8 cellular contexts compared by ENCODE assay signal in genomic region chr2:216114476-216115223, GRCh38. TPM values are rescaled to one million over a fixed set of nuclear protein-coding genes. Genes with fewer than 3 reads are reported as not detected.
DNase-seq lines count a peak whose midpoint lies in the region; ATAC-seq, FAIRE-seq and TF ChIP-seq lines count a peak whose summit lies in the region.

No MANE protein-coding gene starts in this region.

- H4K5ac ChIP-seq in IMR-90 (ENCODE audit: low read depth, low read length) = peak overlapping the region; percentile 100

- dilution Hi-C loops in IMR-90 (cut with HindIII; ENCODE audit: low sequenced_read_pairs, unreplicated experiment) = no loop called here

- ATAC-seq in GM21423 (IDR thresholded peaks at IDR 0.05; ENCODE audit: unreplicated experiment) (peak; percentile 53), IMR-90 (ENCODE audit: low read depth) (peak; percentile 81), mucosa of descending colon (peak; percentile 98)

- H3K27ac ChIP-seq in IMR-90 (ENCODE audit: insufficient read depth, low read length) (peak overlapping the region; percentile 84), OCI-LY3 (ENCODE audit: low read length) (peak overlapping the region; percentile 91), epithelial cell of prostate (peak overlapping the region; percentile 59)

- DNase-seq in D721Med (ENCODE audit: insufficient read length, low spot score) = peak; percentile 29
- DNase-seq in IMR-90 = peak; percentile 99
- DNase-seq in activated T-cell treated with anti-CD3 and anti-CD28 coated beads for 4 hours = peak; percentile 98
- DNase-seq in epithelial cell of prostate (ENCODE audit: low read depth, low spot score) = peak; percentile 92
- peak; percentile 96 to 100 (median 97) for DNase-seq in mucosa of descending colon
- peak; percentile 92 to 95 for DNase-seq in stimulated activated CD8-positive, alpha-beta memory T cell treated with anti-CD3 and anti-CD28 coated beads, Interleukin-4, amount 100 ng/mL, for 1 hour (ENCODE audit: low read depth in 2 of 2, low spot score in 1 of 2)

- H3K9ac ChIP-seq in IMR-90 (ENCODE audit: low read depth, low read length) (peak overlapping the region; percentile 72), OCI-LY3 (ENCODE audit: low read length) (peak overlapping the region; percentile 76)

- peak overlapping the region; percentile 99 for H3K4ac ChIP-seq in IMR-90 (ENCODE audit: low read depth, low read length)

- peak; percentile 80 for FAIRE-seq in D721Med (lab: Jason Lieb, UNC)

- 3% methylated on average over 7 of the region's 28 CpGs; no CpG with 5 or more reads in 1 of the 2 experiments for WGBS in IMR-90 (ENCODE audit: extremely low coverage in 2 of 2, insufficient read length in 1 of 2), 2 experiments

- H2BK15ac ChIP-seq in IMR-90 (ENCODE audit: low read depth, low read length) = peak overlapping the region; percentile 54; the same call in 1 of the 3 replicates

- H3K27me3 ChIP-seq in IMR-90 (ENCODE audit: control insufficient read depth, insufficient read depth, low read length) (no peaks in the 10 kb centered on the region), OCI-LY3 (ENCODE audit: low read depth, low read length) (no peaks in the 10 kb centered on the region)

- H3K4me1 ChIP-seq in IMR-90 (ENCODE audit: control insufficient read depth, insufficient read depth, low read length) (peaks cover 14% of the 10 kb centered on the region), OCI-LY3 (ENCODE audit: low read length) (peaks cover 50% of the 10 kb centered on the region), mucosa of descending colon (ENCODE audit: low read depth) (peaks cover 19% of the 10 kb centered on the region)

- peak overlapping the region; percentile 73 for H3K18ac ChIP-seq in IMR-90 (ENCODE audit: low read depth, low read length)

- CTCF ChIA-PET in IMR-90 (lab: Yijun Ruan, JAX) = interaction anchor here (0.6 to 1.6 kb wide), 4 partner anchors 12 to 39 kb away, joined by 3 to 4 read pairs (median 4); no protein-coding TSS in a partner anchor

- peak overlapping the region; percentile 38 for H2BK120ac ChIP-seq in IMR-90 (ENCODE audit: low read depth, low read length)

- intact Hi-C loops in IMR-90 (cut with micrococcal nuclease) (no loop called here), mucosa of descending colon (cut with DNase I, micrococcal nuclease) (no loop called here)

- peak overlapping the region; percentile 92 for H4K91ac ChIP-seq in IMR-90 (ENCODE audit: insufficient read depth, low read depth, low read length)

- H3K36me3 ChIP-seq in IMR-90 (ENCODE audit: control insufficient read depth, insufficient read depth, low read length) (peaks cover 33% of the 10 kb centered on the region), OCI-LY3 (replicated peaks; ENCODE audit: low read depth, low read length) (peaks cover 76% of the 10 kb centered on the region), mucosa of descending colon (ENCODE audit: low read depth) (no peaks in the 10 kb centered on the region)

- H2BK20ac ChIP-seq in IMR-90 (ENCODE audit: low read depth, low read length) = 0 out of 2 replicates have a peak overlapping the region, but pooled peaks have one; percentile 65

- H3K4me3 ChIP-seq in IMR-90 (ENCODE audit: insufficient read depth, low read depth, low read length) (peak overlapping the region; percentile 41), OCI-LY3 (ENCODE audit: low read length) (peak overlapping the region; percentile 84), mucosa of descending colon (peak overlapping the region; percentile 9)

- TF ChIP-seq CTCF in D721Med (IDR thresholded peaks at IDR 0.05; ENCODE audit: insufficient read depth, missing control alignments) = peak; percentile 83
- TF ChIP-seq CTCF in IMR-90 (conservative IDR thresholded peaks at IDR 0.05; ENCODE audit: low read depth, low read length) = peak; percentile 96
- TF ChIP-seq CTCF in OCI-LY3 (IDR thresholded peaks at IDR 0.05; ENCODE audit: low read depth, low read length) = peak; percentile 66
- TF ChIP-seq CTCF in mucosa of descending colon (IDR thresholded peaks at IDR 0.05) = peak; percentile 81

- H4K20me1 ChIP-seq in IMR-90 (ENCODE audit: insufficient read depth, low read length) (peaks cover 13% of the 10 kb centered on the region), OCI-LY3 (ENCODE audit: insufficient read depth, low read length) (peaks cover 12% of the 10 kb centered on the region; the same call in 1 of the 2 replicates)

- peak overlapping the region; percentile 91 for H2BK5ac ChIP-seq in IMR-90 (ENCODE audit: low read depth, low read length, poor library complexity, severe bottlenecking)

- TF ChIP-seq RAD21 in IMR-90 (IDR thresholded peaks at IDR 0.05; ENCODE audit: low read length) = no peak

- TF ChIP-seq POLR2A in IMR-90 (IDR thresholded peaks at IDR 0.05; ENCODE audit: low read depth, low read length) = 0 out of 2 replicates have a peak, but pooled peaks have one; percentile 57

- H2AK5ac ChIP-seq in IMR-90 (ENCODE audit: low read depth, low read length) = peak overlapping the region; percentile 98

- peaks cover 3% of the 10 kb centered on the region; the same call in 1 of the 2 replicates for H3K9me1 ChIP-seq in IMR-90 (ENCODE audit: insufficient read depth, low read length)

- H3K79me1 ChIP-seq in IMR-90 (ENCODE audit: low read depth in 1 of 2, low read length in 2 of 2) = peaks cover 23 to 54% of the 10 kb centered on the region in 2 experiments

- H3K23ac ChIP-seq in IMR-90 (ENCODE audit: low read depth, low read length) = peak overlapping the region; percentile 99

- peak overlapping the region; percentile 24 for H2AFZ ChIP-seq in IMR-90 (replicated peaks; ENCODE audit: low read length, poor library complexity)
- H2AFZ ChIP-seq in OCI-LY3 (ENCODE audit: low read depth, low read length) = 0 out of 2 replicates have a peak overlapping the region, but pooled peaks have one; percentile 26

- H3K4me2 ChIP-seq in IMR-90 (ENCODE audit: low read depth, low read length) (peak overlapping the region; percentile 93), OCI-LY3 (ENCODE audit: low read length) (peak overlapping the region; percentile 92)

- H2AK9ac ChIP-seq in IMR-90 (replicated peaks; ENCODE audit: low read depth, low read length, poor library complexity) = peak overlapping the region; percentile 99

- in situ Hi-C loops in IMR-90 (cut with MboI; ENCODE audit: low sequenced_read_pairs) = no loop called here

- H4K8ac ChIP-seq in IMR-90 (ENCODE audit: low read depth in 2 of 2, low read length in 2 of 2) = peak overlapping the region; percentile 93 to 97

- peak overlapping the region; percentile 100 for H3K14ac ChIP-seq in IMR-90 (replicated peaks; ENCODE audit: low read depth, low read length)

- peaks cover 91% of the 10 kb centered on the region for H3K79me2 ChIP-seq in OCI-LY3 (ENCODE audit: low read length)

- peak overlapping the region; percentile 92 for H3K56ac ChIP-seq in IMR-90 (ENCODE audit: extremely low read depth, insufficient read depth, low read length)

- H3K9me3 ChIP-seq in IMR-90 (ENCODE audit: control insufficient read depth, insufficient read depth, low read length) (no peaks in the 10 kb centered on the region), OCI-LY3 (ENCODE audit: insufficient read depth, low read length) (no peaks in the 10 kb centered on the region), mucosa of descending colon (no peaks in the 10 kb centered on the region)

- no TSS peak for BruUV-seq in IMR-90 (replicated peaks; lab: Mats Ljungman, UMichigan)

- POLR2A ChIA-PET in IMR-90 (lab: Charles Lee; ENCODE audit: unreplicated experiment) = no interaction called here

TF ChIP-seq in IMR-90, 13 proteins besides CTCF, POLR2A, EP300 and RAD21:
- TF ChIP-seq NFE2L2 (IDR thresholded peaks at IDR 0.05; ENCODE audit: low read depth, low read length) (no peak), SMC3 (IDR thresholded peaks at IDR 0.05; ENCODE audit: low read depth, low read length) (no peak), MAZ (IDR thresholded peaks at IDR 0.05; ENCODE audit: borderline replicate concordance, low read depth, low read length) (no peak), CHD1 (IDR thresholded peaks at IDR 0.05; ENCODE audit: low read depth, low read length) (no peak), MXI1 (IDR thresholded peaks at IDR 0.05; ENCODE audit: borderline replicate concordance, low read depth, low read length) (0 out of 2 replicates have a peak, but pooled peaks have one; percentile 15), USF2 (IDR thresholded peaks at IDR 0.05; ENCODE audit: low read depth, low read length) (no peak), ELK1 (IDR thresholded peaks at IDR 0.05; ENCODE audit: borderline replicate concordance, low read depth, low read length) (no peak), RFX5 (IDR thresholded peaks at IDR 0.05; ENCODE audit: low read depth, low read length) (no peak)

RNA-seq across cellular contexts. Expression of gene XRCC5, which starts 5.5 kb away (rescaled TPM):
- total RNA-seq in IMR-90 (2012; rRNA removed) (352 and 509 TPM in 2 replicates), mucosa of descending colon (100 to 1,000 TPM; 169 to 207 (median 175) TPM)
- 144 and 156 TPM in 2 replicates for polyA plus RNA-seq in IMR-90 (2012; rRNA removed)
- 103 and 426 TPM in 2 replicates for polyA plus RNA-seq in IMR-90 (2012; cell fraction: cytosol; rRNA removed)
- polyA plus RNA-seq in IMR-90 (2012; cell fraction: nucleus; rRNA removed; ENCODE audit: low replicate concordance) = 65.1 and 146 TPM in 2 replicates

RNA-seq across cellular contexts. Expression of gene TMEM169, which starts 32.9 kb away (rescaled TPM):
- total RNA-seq in IMR-90 (2012; rRNA removed) (0.54 and 0.83 TPM in 2 replicates), mucosa of descending colon (under 1 TPM; 0.29 to 0.76 (median 0.39) TPM)
- 0.15 and 0.17 TPM in 2 replicates for polyA plus RNA-seq in IMR-90 (2012; rRNA removed)
- 0.05 and 0.13 TPM in 2 replicates for polyA plus RNA-seq in IMR-90 (2012; cell fraction: cytosol; rRNA removed)
- 0.18 and 0.20 TPM in 2 replicates for polyA plus RNA-seq in IMR-90 (2012; cell fraction: nucleus; rRNA removed; ENCODE audit: low replicate concordance)

RNA-seq across cellular contexts. Expression of gene PECR, which starts 33.0 kb away (rescaled TPM):
- total RNA-seq in IMR-90 (2012; rRNA removed) = 13.3 and 17.7 TPM in 2 replicates
- 11.4 and 12.8 TPM in 2 replicates for polyA plus RNA-seq in IMR-90 (2012; rRNA removed)
- 2.6 and 5.5 TPM in 2 replicates for polyA plus RNA-seq in IMR-90 (2012; cell fraction: cytosol; rRNA removed)
- polyA plus RNA-seq in IMR-90 (2012; cell fraction: nucleus; rRNA removed; ENCODE audit: low replicate concordance) = 2.3 and 5.3 TPM in 2 replicates
- total RNA-seq in mucosa of descending colon = 10 to 100 TPM; 19.6 to 31.8 (median 28.8) TPM

Comparison
In these comparisons a context has a peak if more than half of its experiments do, and no peak if none do; other contexts are left out.
1. Peak in every context shown above with its lines: DNase-seq, ATAC-seq, H3K4me3 ChIP-seq and H3K27ac ChIP-seq.
2. DNase-seq: peak in every context shown above with its lines; median percentile 99 in IMR-90; 98 in activated T-cell treated with anti-CD3 and anti-CD28 coated beads for 4 hours; 97 in mucosa of descending colon; 94 in stimulated activated CD8-positive, alpha-beta memory T cell treated with anti-CD3 and anti-CD28 coated beads, Interleukin-4, amount 100 ng/mL, for 1 hour; 92 in epithelial cell of prostate; 29 in D721Med.
3. H3K4me3 ChIP-seq: peak in every context shown above with its lines; median percentile 84 in OCI-LY3; 41 in IMR-90; 9 in mucosa of descending colon.